16 cellular contexts compared by ENCODE assay signal in genomic region chr9:117249799-117250198, GRCh38.
DNase-seq lines count a peak whose midpoint lies in the region; ATAC-seq and TF ChIP-seq lines count a peak whose summit lies in the region.
"Had no signal": no experiment of that assay in that cellular context is flagged by ENCODE, and none has a peak within 500 bp of the region (broad histone marks: within the 10 kb centered on the region; RNA-seq: fewer than 3 reads in every experiment).

No MANE protein-coding gene starts in this region.

- no peak overlapping the region for H2BK5ac ChIP-seq in H9 (ENCODE audit: insufficient read length, low read length)

- no peak overlapping the region for H2AFZ ChIP-seq in OCI-LY1 (ENCODE audit: low read length)
- no peak overlapping the region for H2AFZ ChIP-seq in H9 (ENCODE audit: low read length)
- no peak overlapping the region for H2AFZ ChIP-seq in osteoblast (ENCODE audit: low read length)
- H2AFZ ChIP-seq: GM23248 had no signal

- no peak overlapping the region for H3K14ac ChIP-seq in H9 (ENCODE audit: insufficient read depth, low read length)

- no peak overlapping the region for H4K8ac ChIP-seq in H9 (replicated peaks; ENCODE audit: insufficient read length, low read depth, low read length)

- no peak overlapping the region for H4K91ac ChIP-seq in H9 (ENCODE audit: insufficient read length, low read depth, low read length)

- H2AK5ac ChIP-seq in H9 (ENCODE audit: insufficient read length, low read length) = no peak overlapping the region

- H3K36me3 ChIP-seq in OCI-LY1 (ENCODE audit: insufficient read depth, low read length) (no peaks in the 10 kb centered on the region), osteoblast (ENCODE audit: insufficient read depth, low read length) (no peaks in the 10 kb centered on the region)

- H3F3A ChIP-seq in OCI-LY1 (ENCODE audit: insufficient read depth, low read length) = no peaks in the 10 kb centered on the region

- no peak overlapping the region for H4K5ac ChIP-seq in H9 (ENCODE audit: insufficient read length, low read depth, low read length)

- peaks cover 0 to 6% of the 10 kb centered on the region in 2 experiments; a peak in 2 of 4 replicates for H3K4me1 Mint-ChIP-seq in H9
- H3K4me1 Mint-ChIP-seq: CD14-positive monocyte; CD8-positive, alpha-beta memory T cell had no signal

- H3T11ph ChIP-seq in H9 (ENCODE audit: low read length) = no peak overlapping the region

- H2BK120ac ChIP-seq in H9 (ENCODE audit: low read depth, low read length, poor library complexity, severe bottlenecking) = no peak overlapping the region

- H3K27me3 Mint-ChIP-seq in H9 (ENCODE audit: low read depth) = peaks cover 4% of the 10 kb centered on the region

- peak; percentile 60 for ATAC-seq in GM19351 (IDR thresholded peaks at IDR 0.05; ENCODE audit: unreplicated experiment)
- ATAC-seq: A549, K562 had no signal

- H3K27me3 ChIP-seq in OCI-LY1 (ENCODE audit: insufficient read depth, low read length) (no peaks in the 10 kb centered on the region), H9 (ENCODE audit: insufficient read depth, low read length) (no peaks in the 10 kb centered on the region), osteoblast (ENCODE audit: insufficient read depth, low read length) (no peaks in the 10 kb centered on the region)
- H3K27me3 ChIP-seq: BE2C had no signal

- H3K18ac ChIP-seq in H9 (ENCODE audit: insufficient read length, low read depth, low read length) = no peak overlapping the region

- H3K4ac ChIP-seq in H9 (ENCODE audit: low read depth, low read length) = no peak overlapping the region

- no peaks in the 10 kb centered on the region for H3K9me3 ChIP-seq in OCI-LY1 (ENCODE audit: low read length)
- H3K9me3 ChIP-seq in H9 (ENCODE audit: control insufficient read depth, low read depth, low read length) = no peaks in the 10 kb centered on the region
- peaks cover 5% of the 10 kb centered on the region for H3K9me3 ChIP-seq in osteoblast (ENCODE audit: low read depth, low read length)
- H3K9me3 ChIP-seq: A549, BE2C, Caco-2 had no signal

- no peak overlapping the region for H3K27ac Mint-ChIP-seq in H9
- H3K27ac Mint-ChIP-seq: CD14-positive monocyte; CD8-positive, alpha-beta memory T cell had no signal

- DNase-seq in middle frontal gyrus (ENCODE audit: extremely low spot score, low spot score) = peak; percentile 26
- DNase-seq in NCI-H510A treated with DMSO at 0.1 percent for 48 hours (lab: John Stamatoyannopoulos, UW) = no peak
- no peak for DNase-seq in H9
- no peak for DNase-seq in activated CD4-positive, alpha-beta T cell treated with anti-CD3 and anti-CD28 coated beads for 4 hours
- no peak for DNase-seq in osteoblast (ENCODE audit: insufficient read length, low spot score, missing footprints)
- DNase-seq: BE2C; Caco-2; CD8-positive, alpha-beta memory T cell; DMS53; EL; GM23248 had no signal

- no peaks in the 10 kb centered on the region for H3K9me3 Mint-ChIP-seq in H9

- H2BK20ac ChIP-seq in H9 (ENCODE audit: low read depth, low read length, poor library complexity, severe bottlenecking) = no peak overlapping the region

- H3K4me3 ChIP-seq in OCI-LY1 (ENCODE audit: low read depth, low read length, poor library complexity, severe bottlenecking) (no peak overlapping the region), osteoblast (ENCODE audit: insufficient read depth, low read length) (no peak overlapping the region)
- H3K4me3 ChIP-seq: A549, GM23248, K562 had no signal

- H3K79me1 ChIP-seq in H9 (ENCODE audit: insufficient read depth, low read depth, low read length, poor library complexity, severe bottlenecking) = no peaks in the 10 kb centered on the region

- H3K9ac ChIP-seq in OCI-LY1 (ENCODE audit: low read length) (no peak overlapping the region), H9 (ENCODE audit: extremely low read depth, insufficient read length, low read length) (no peak overlapping the region)
- H3K9ac ChIP-seq: GM23248 had no signal

- H2BK15ac ChIP-seq in H9 (ENCODE audit: low read depth, low read length) = no peak overlapping the region

- H3K56ac ChIP-seq in H9 (ENCODE audit: insufficient read length, low read depth, low read length) = no peak overlapping the region

- H3K23ac ChIP-seq in H9 (ENCODE audit: insufficient read length, low read depth, low read length) = no peak overlapping the region

- H3K79me2 ChIP-seq in OCI-LY1 (ENCODE audit: insufficient read depth, low read length) (no peaks in the 10 kb centered on the region), H9 (ENCODE audit: insufficient read depth, low read length) (no peaks in the 10 kb centered on the region), osteoblast (ENCODE audit: insufficient read depth, low read length) (no peaks in the 10 kb centered on the region)

- H3K4me3 Mint-ChIP-seq in H9 = no peak overlapping the region
- H3K4me3 Mint-ChIP-seq: CD14-positive monocyte; CD8-positive, alpha-beta memory T cell had no signal

- H4K20me1 ChIP-seq in OCI-LY1 (ENCODE audit: insufficient read depth, low read length) (no peaks in the 10 kb centered on the region), H9 (ENCODE audit: control insufficient read depth, insufficient read depth, insufficient read length) (no peaks in the 10 kb centered on the region), osteoblast (ENCODE audit: insufficient read depth, low read length) (no peaks in the 10 kb centered on the region)

- H3K9me2 ChIP-seq in OCI-LY1 (ENCODE audit: low read depth, low read length) = no peaks in the 10 kb centered on the region

- H3K4me1 ChIP-seq in OCI-LY1 (ENCODE audit: insufficient read depth, low read length, severe bottlenecking) = peaks cover 60% of the 10 kb centered on the region
- H3K4me1 ChIP-seq in H9 (ENCODE audit: insufficient read depth, low read length) = no peaks in the 10 kb centered on the region
- no peaks in the 10 kb centered on the region for H3K4me1 ChIP-seq in osteoblast (ENCODE audit: insufficient read depth, low read length)
- H3K4me1 ChIP-seq: A549, Caco-2 had no signal

- H2BK12ac ChIP-seq in H9 (ENCODE audit: insufficient read length, low read depth, low read length) = no peak overlapping the region

- no CpG with 5 or more reads among the region's 3 CpGs for WGBS in H9 (ENCODE audit: extremely low coverage, insufficient read length, low lambda C conversion rate)

- no peaks in the 10 kb centered on the region for H3K36me3 Mint-ChIP-seq in H9 (ENCODE audit: insufficient read depth in 1 of 3, low read depth in 3 of 3)
- H3K36me3 Mint-ChIP-seq: CD14-positive monocyte; CD8-positive, alpha-beta memory T cell had no signal

- no peak overlapping the region for H3K4me2 ChIP-seq in OCI-LY1 (ENCODE audit: low read length)
- no peak overlapping the region for H3K4me2 ChIP-seq in H9 (ENCODE audit: insufficient read depth, insufficient read length, low read length)
- H3K4me2 ChIP-seq in osteoblast (ENCODE audit: insufficient read depth, low read length) = no peak overlapping the region
- H3K4me2 ChIP-seq: A549 had no signal

- no peaks in the 10 kb centered on the region for H3K23me2 ChIP-seq in H9 (ENCODE audit: insufficient read length, low read depth, low read length, poor library complexity, severe bottlenecking)

- TF ChIP-seq CTCF in OCI-LY1 (IDR thresholded peaks at IDR 0.05; ENCODE audit: low read length) (no peak), H9 (conservative IDR thresholded peaks at IDR 0.05) (no peak), osteoblast (IDR thresholded peaks at IDR 0.05; ENCODE audit: extremely low read depth, low read depth, low read length) (no peak)

- H3K27ac ChIP-seq in OCI-LY1 (ENCODE audit: low read depth, low read length, poor library complexity, severe bottlenecking) = peak overlapping the region; percentile 50
- no peak overlapping the region for H3K27ac ChIP-seq in H9 (ENCODE audit: insufficient read length, low read depth, low read length)
- no peak overlapping the region for H3K27ac ChIP-seq in osteoblast (ENCODE audit: low read depth, low read length)
- H3K27ac ChIP-seq: A549, GM23248 had no signal
